In the genomic region with DNA sequence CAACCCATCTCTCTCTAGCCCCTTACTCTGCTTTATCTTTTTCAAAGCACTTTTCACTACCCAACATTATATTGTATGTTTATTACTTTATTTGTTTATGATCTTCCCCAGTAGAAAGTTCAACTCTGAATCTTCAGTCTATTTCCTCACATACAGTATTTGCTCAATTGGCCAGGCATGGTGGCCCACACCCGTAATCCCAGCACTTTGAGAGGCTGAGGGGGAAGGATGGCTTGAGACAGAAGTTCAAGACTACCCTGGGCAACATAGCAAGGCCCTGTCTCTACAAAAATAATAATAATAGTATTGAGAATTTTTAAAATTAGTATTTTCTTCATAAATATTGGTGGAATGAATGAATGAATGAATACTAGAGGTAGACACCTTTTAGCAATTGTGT, we compare ENCODE assay signal across 17 cellular contexts. TPM values are rescaled to one million over a fixed set of nuclear protein-coding genes. Genes with fewer than 3 reads are reported as not detected.
A peak's percentile ranks its signal among the peaks of the same experiment; 100 is the strongest.
DNase-seq lines count a peak whose midpoint lies in the region; ATAC-seq and TF ChIP-seq lines count a peak whose summit lies in the region.
"Had no signal": no experiment of that assay in that cellular context is flagged by ENCODE, and none has a peak within 500 bp of the region (broad histone marks: within the 10 kb centered on the region; RNA-seq: fewer than 3 reads in every experiment).

No MANE protein-coding gene starts in this region.

- no TSS peak for BruUV-seq in Panc1 (replicated peaks; lab: Mats Ljungman, UMichigan)

- H3K4me3 Mint-ChIP-seq in activated CD4-positive, alpha-beta T cell treated with anti-CD3 and anti-CD28 coated beads, Interleukin-2, amount 10 ng/mL, durations not matched to agents 7 days and 5 days, result peak overlapping the region; percentile 84
- H3K4me3 Mint-ChIP-seq in endodermal cell, result peak overlapping the region; percentile 86

- in situ Hi-C loops in Panc1 (cut with HindIII; ENCODE audit: low pct_unique_long_range_greater_than_20kb, low sequenced_read_pairs) (no loop called here), G401 (cut with HindIII; ENCODE audit: low sequenced_read_pairs) (no loop called here)

- no peaks in the 10 kb centered on the region for H3K27me3 Mint-ChIP-seq in activated CD4-positive, alpha-beta T cell treated with anti-CD3 and anti-CD28 coated beads, Interleukin-2, amount 10 ng/mL, durations not matched to agents 7 days and 5 days
- H3K27me3 Mint-ChIP-seq in endodermal cell (ENCODE audit: insufficient read depth), result peaks cover 3% of the 10 kb centered on the region

- H3K27ac Mint-ChIP-seq in activated CD4-positive, alpha-beta T cell treated with anti-CD3 and anti-CD28 coated beads, Interleukin-2, amount 10 ng/mL, durations not matched to agents 7 days and 5 days, result peak overlapping the region; percentile 3
- H3K27ac Mint-ChIP-seq in endodermal cell, result no peak overlapping the region

- peaks cover 40% of the 10 kb centered on the region for H3K4me1 Mint-ChIP-seq in activated CD4-positive, alpha-beta T cell treated with anti-CD3 and anti-CD28 coated beads, Interleukin-2, amount 10 ng/mL, durations not matched to agents 7 days and 5 days
- H3K4me1 Mint-ChIP-seq in endodermal cell, result peaks cover 15% of the 10 kb centered on the region

- no peaks in the 10 kb centered on the region for H4K20me1 ChIP-seq in osteoblast (ENCODE audit: insufficient read depth, low read length)

- TF ChIP-seq CTCF in Panc1 (IDR thresholded peaks at IDR 0.05) (no peak), endodermal cell (conservative IDR thresholded peaks at IDR 0.05) (no peak), osteoblast (IDR thresholded peaks at IDR 0.05; ENCODE audit: extremely low read depth, low read depth, low read length) (no peak)

- CTCF ChIA-PET in activated CD4-positive, alpha-beta T cell treated with anti-CD3 and anti-CD28 coated beads, Interleukin-2, amount 10 ng/mL, durations not matched to agents 7 days and 5 days (lab: Charles Lee), result interaction anchor here (0.6 to 1.9 kb wide), 6 partner anchors 20 to 262 kb away, joined by 3 to 4 read pairs (median 3); no protein-coding TSS in a partner anchor
- CTCF ChIA-PET in Panc1 (lab: Charles Lee), result interaction anchor here (0.6 kb wide), 2 partner anchors 176 to 262 kb away, joined by 3 to 4 read pairs; no protein-coding TSS in a partner anchor

- peaks cover 12% of the 10 kb centered on the region for H3K79me2 ChIP-seq in osteoblast (ENCODE audit: insufficient read depth, low read length)

- peak overlapping the region; percentile 57 to 78 for H3K4me3 ChIP-seq in Panc1 (ENCODE audit: low read depth in 2 of 2, low read length in 2 of 2)
- peak overlapping the region; percentile 97 for H3K4me3 ChIP-seq in endodermal cell (ENCODE audit: low read length)
- H3K4me3 ChIP-seq in osteoblast (ENCODE audit: insufficient read depth, low read length), result no peak overlapping the region

- H3K9ac ChIP-seq in endodermal cell (ENCODE audit: extremely low read depth, low read length, poor library complexity, severe bottlenecking), result no peak overlapping the region

- POLR2A ChIA-PET in activated CD4-positive, alpha-beta T cell treated with anti-CD3 and anti-CD28 coated beads, Interleukin-2, amount 10 ng/mL, durations not matched to agents 7 days and 5 days (lab: Charles Lee), result no interaction called here
- POLR2A ChIA-PET in Panc1 (lab: Charles Lee), result interaction anchor here (0.5 kb wide), 1 partner anchor 256 kb away, joined by 8 read pairs; no protein-coding TSS in a partner anchor

- no peaks in the 10 kb centered on the region for H3K27me3 ChIP-seq in Panc1 (ENCODE audit: control insufficient read depth, insufficient read depth, low read length)
- no peaks in the 10 kb centered on the region for H3K27me3 ChIP-seq in endodermal cell (ENCODE audit: control insufficient read depth, insufficient read depth, low read length, poor library complexity, severe bottlenecking)
- no peaks in the 10 kb centered on the region for H3K27me3 ChIP-seq in osteoblast (ENCODE audit: insufficient read depth, low read length)
- H3K27me3 ChIP-seq: right atrium auricular region, suprapubic skin had no signal

- no peak overlapping the region for H2AFZ ChIP-seq in osteoblast (ENCODE audit: low read length)

- intact Hi-C loops in Panc1 (cut with micrococcal nuclease; ENCODE audit: unreplicated experiment), result loop anchor here (10.0 kb wide), 1 partner anchor 222 kb away; no protein-coding TSS in a partner anchor

- H3K4me2 ChIP-seq in osteoblast (ENCODE audit: insufficient read depth, low read length), result peak overlapping the region; percentile 85

- H3K9me3 Mint-ChIP-seq in activated CD4-positive, alpha-beta T cell treated with anti-CD3 and anti-CD28 coated beads, Interleukin-2, amount 10 ng/mL, durations not matched to agents 7 days and 5 days, result no peaks in the 10 kb centered on the region
- no peaks in the 10 kb centered on the region for H3K9me3 Mint-ChIP-seq in endodermal cell

- peaks cover 10% of the 10 kb centered on the region for H3K36me3 Mint-ChIP-seq in activated CD4-positive, alpha-beta T cell treated with anti-CD3 and anti-CD28 coated beads, Interleukin-2, amount 10 ng/mL, durations not matched to agents 7 days and 5 days (ENCODE audit: low read depth)
- H3K36me3 Mint-ChIP-seq in endodermal cell (ENCODE audit: low read depth), result no peaks in the 10 kb centered on the region

- H3K4me1 ChIP-seq in Panc1 (ENCODE audit: control insufficient read depth, insufficient read depth, low read length), result peaks cover 22% of the 10 kb centered on the region; the same call in 1 of the 2 replicates
- H3K4me1 ChIP-seq in endodermal cell (ENCODE audit: control insufficient read depth, insufficient read depth, low read length), result no peaks in the 10 kb centered on the region
- H3K4me1 ChIP-seq in osteoblast (ENCODE audit: insufficient read depth, low read length), result peaks cover 49% of the 10 kb centered on the region

- H3K36me3 ChIP-seq in Panc1 (ENCODE audit: control insufficient read depth, insufficient read depth, low read length), result no peaks in the 10 kb centered on the region; the same call in 1 of the 2 replicates
- H3K36me3 ChIP-seq in endodermal cell (ENCODE audit: control insufficient read depth, insufficient read depth, low read length), result no peaks in the 10 kb centered on the region
- H3K36me3 ChIP-seq in osteoblast (ENCODE audit: insufficient read depth, low read length), result no peaks in the 10 kb centered on the region
- H3K36me3 ChIP-seq: right atrium auricular region, suprapubic skin had no signal

- H3K9me3 ChIP-seq in Panc1 (ENCODE audit: control insufficient read depth, insufficient read depth, low read depth, low read length) (no peaks in the 10 kb centered on the region), endodermal cell (ENCODE audit: control insufficient read depth, low read length) (peaks cover 8% of the 10 kb centered on the region), osteoblast (ENCODE audit: low read depth, low read length) (no peaks in the 10 kb centered on the region)
- H3K9me3 ChIP-seq: suprapubic skin had no signal

- no peak for ATAC-seq in Panc1

- 100% methylated on average over 1 of the region's 1 CpG; no CpG with 5 or more reads in 1 of the 2 experiments for WGBS in endodermal cell (ENCODE audit: insufficient coverage in 1 of 2, insufficient read length in 1 of 2), 2 experiments

- H3K27ac ChIP-seq in Panc1 (ENCODE audit: low read length) (peak overlapping the region; percentile 80; the same call in 1 of the 2 replicates), endodermal cell (ENCODE audit: low read depth, low read length) (no peak overlapping the region), osteoblast (ENCODE audit: low read depth, low read length) (peak overlapping the region; percentile 86)

- no peak for DNase-seq in activated CD4-positive, alpha-beta T cell treated with anti-CD3 and anti-CD28 coated beads, Interleukin-2, amount 10 ng/mL, durations not matched to agents 7 days and 5 days
- no peak for DNase-seq in activated CD4-positive, alpha-beta T cell treated with anti-CD3 and anti-CD28 coated beads, Interleukin-2, amount 50 U/mL, for 1 hour
- no peak for DNase-seq in Panc1 (ENCODE audit: low read depth, low spot score)
- DNase-seq in endodermal cell, result no peak
- no peak for DNase-seq in osteoblast (ENCODE audit: insufficient read length, low spot score, missing footprints)
- no peak for DNase-seq in G401 (ENCODE audit: low spot score)
- no peak for DNase-seq in NCI-H2227 (lab: John Stamatoyannopoulos, UW; ENCODE audit: unreplicated experiment)
- no peak for DNase-seq in NCI-H748 treated with DMSO at 0.1 percent for 48 hours (lab: John Stamatoyannopoulos, UW)
- DNase-seq: activated CD4-positive, alpha-beta T cell treated with anti-CD3 and anti-CD28 coated beads for 1 hour; DMS79; effector CD8-positive, alpha-beta T cell; hippocampal formation; mesendoderm; NCI-H446; SHP77 treated with DMSO at 0.1 percent for 48 hours had no signal

RNA-seq across cellular contexts. Expression of a gene that starts 1.2 kb away (rescaled TPM):
- 10 to 100 TPM; 10.0 to 11.0 TPM for total RNA-seq in activated CD4-positive, alpha-beta T cell treated with anti-CD3 and anti-CD28 coated beads, Interleukin-2, amount 10 ng/mL, durations not matched to agents 7 days and 5 days
- total RNA-seq in Panc1 (2021; ENCODE audit: unreplicated experiment) (9.9 TPM), endodermal cell (10 to 100 TPM; 16.6 to 16.9 TPM), osteoblast (7.2 and 7.4 TPM in 2 replicates)
- polyA plus RNA-seq in Panc1 (2012; ENCODE audit: insufficient read length), result 8.4 TPM
- polyA plus RNA-seq in endodermal cell (2013, experiment 1 of 2), result 8.8 TPM
- 9.5 TPM for polyA plus RNA-seq in endodermal cell (2013, experiment 2 of 2)
- total RNA-seq in G401 (2014; rRNA removed; shearing (Covaris generic)), result 7.1 and 17.8 TPM in 2 replicates

RNA-seq across cellular contexts. Expression of a gene that starts 3.2 kb away (rescaled TPM):
- 10 to 100 TPM; 72.8 to 78.1 TPM for total RNA-seq in activated CD4-positive, alpha-beta T cell treated with anti-CD3 and anti-CD28 coated beads, Interleukin-2, amount 10 ng/mL, durations not matched to agents 7 days and 5 days
- total RNA-seq in Panc1 (2021; ENCODE audit: unreplicated experiment) (13.6 TPM), endodermal cell (1 to 10 TPM; 4.7 to 5.5 TPM), osteoblast (29.2 and 31.8 TPM in 2 replicates)
- polyA plus RNA-seq in Panc1 (2012; ENCODE audit: insufficient read length), result 12.3 TPM
- 7.9 TPM for polyA plus RNA-seq in endodermal cell (2013, experiment 1 of 2)
- polyA plus RNA-seq in endodermal cell (2013, experiment 2 of 2), result 7.4 TPM
- 9.0 and 12.3 TPM in 2 replicates for total RNA-seq in G401 (2014; rRNA removed; shearing (Covaris generic))
